Comparison of ENCODE assay signal across 8 cellular contexts in the genomic region with DNA sequence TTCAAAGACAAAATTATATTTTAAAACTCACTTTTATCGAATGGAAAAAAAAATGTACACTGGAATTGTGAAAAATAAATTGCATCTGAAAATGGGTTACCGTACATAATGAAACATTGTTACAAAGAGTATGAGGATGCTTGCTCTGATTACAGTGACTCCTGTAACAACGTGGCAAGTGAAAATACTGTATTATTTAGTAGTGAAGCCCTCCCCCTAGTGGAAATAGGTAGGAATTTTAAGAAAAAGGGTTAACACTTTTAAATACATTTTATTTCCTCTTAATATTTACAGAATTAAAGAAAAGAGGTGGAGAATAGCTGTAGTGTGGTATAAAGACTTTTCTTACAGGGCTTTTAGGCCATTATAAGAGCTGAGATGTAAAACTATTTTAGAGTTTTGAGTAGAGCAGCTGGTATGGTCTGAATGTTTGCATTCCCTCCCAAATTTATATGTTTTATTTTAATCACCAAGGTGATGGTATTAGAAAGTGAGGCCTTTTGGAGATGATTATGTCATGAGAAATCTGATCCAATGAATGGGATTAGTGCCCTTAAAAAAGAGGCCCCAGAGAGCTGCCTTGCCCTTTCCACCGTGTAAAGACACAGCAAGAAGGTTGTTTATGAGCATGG. TPM values are rescaled to one million over a fixed set of nuclear protein-coding genes. Genes with fewer than 3 reads are reported as not detected.
DNase-seq lines count a peak whose midpoint lies in the region; ATAC-seq, FAIRE-seq and TF ChIP-seq lines count a peak whose summit lies in the region.

No MANE protein-coding gene starts in this region.

- no peak overlapping the region for H3K4me3 ChIP-seq in pancreas

- H3K4me1 ChIP-seq in pancreas, result no peaks in the 10 kb centered on the region

- intact Hi-C loops in pancreas (cut with DNase I), result loop anchor here in 2 of 3 donors (5.0 kb wide), 2 partner anchors 607 to 612 kb away; no protein-coding TSS in a partner anchor

- H3K27ac ChIP-seq in pancreas, result no peak overlapping the region

- no peaks in the 10 kb centered on the region for H3K9me3 Mint-ChIP-seq in T-cell

- ATAC-seq in GM21515 (IDR thresholded peaks at IDR 0.05; ENCODE audit: unreplicated experiment) (peak; percentile 62), T-cell (replicated peaks in 1 of 4) (peak; percentile 72 to 84 (median 78)), pancreas (peak; percentile 66 to 89 (median 86))

- CTCF ChIA-PET in T-cell (lab: Charles Lee), result interaction anchor here (0.6 to 5.8 kb wide), 17 partner anchors 9 to 1248 kb away, joined by 3 to 63 read pairs (median 4); no protein-coding TSS in a partner anchor

- peak; percentile 63 for DNase-seq in DMS153 (lab: John Stamatoyannopoulos, UW)
- DNase-seq in NCI-H1092 (lab: John Stamatoyannopoulos, UW), result peak; percentile 36
- DNase-seq in T-cell, result no peak
- peak; percentile 53 for DNase-seq in fibroblast of the conjunctiva (ENCODE audit: low read depth)
- DNase-seq in pancreas, result no peak
- DNase-seq in activated T-cell treated with anti-CD3 and anti-CD28 coated beads, Interleukin-2, amount 50 U/mL, for 1 hour, result no peak
- no peak for DNase-seq in activated CD4-positive, alpha-beta T cell treated with anti-CD3 and anti-CD28 coated beads for 48 hours

- peak; percentile 16 to 62 (median 50) for TF ChIP-seq CTCF in pancreas (IDR thresholded peaks at IDR 0.05)

- no peaks in the 10 kb centered on the region for H3K9me3 ChIP-seq in pancreas

- POLR2A ChIA-PET in T-cell (lab: Charles Lee), result interaction anchor here (0.6 kb wide), 2 partner anchors 39 to 513 kb away, joined by 4 read pairs; no protein-coding TSS in a partner anchor

- 15 to 18% methylated on average over 4 of the region's 4 CpGs for WGBS in pancreas, 2 donors

- no peak overlapping the region for H3K4me3 Mint-ChIP-seq in T-cell

- H3K27me3 ChIP-seq in pancreas, result no peaks in the 10 kb centered on the region

- H3K27me3 Mint-ChIP-seq in T-cell, result no peaks in the 10 kb centered on the region

- no peak overlapping the region for H3K27ac Mint-ChIP-seq in T-cell

- FAIRE-seq in pancreas (lab: Jason Lieb, UNC), result peak; percentile 97

- H3K36me3 Mint-ChIP-seq in T-cell, result no peaks in the 10 kb centered on the region

- H3K36me3 ChIP-seq in pancreas, result no peaks in the 10 kb centered on the region

- H3K4me1 Mint-ChIP-seq in T-cell, result no peaks in the 10 kb centered on the region

RNA-seq across cellular contexts. Expression of a gene that starts 25.2 kb away (rescaled TPM):
- 10 to 100 TPM; 41.5 to 81.0 (median 45.4) TPM for total RNA-seq in T-cell
- 10 to 100 TPM in 3 of 6 donors, 1 to 10 TPM in 3; 7.1 to 13.9 (median 9.3) TPM for total RNA-seq in pancreas
- 10 to 100 TPM in 1 of 2 donors, 1 to 10 TPM in 1; 7.5 to 16.7 TPM for polyA plus RNA-seq in pancreas

RNA-seq across cellular contexts. Expression of a gene that starts 25.9 kb away (rescaled TPM):
- total RNA-seq in T-cell, result 10 to 100 TPM; 57.6 to 69.6 (median 65.0) TPM
- total RNA-seq in pancreas, result 10 to 100 TPM; 22.1 to 38.3 (median 28.7) TPM
- polyA plus RNA-seq in pancreas, result 10 to 100 TPM; 11.9 to 21.8 TPM

Comparison
In these comparisons a context has a peak if more than half of its experiments do, and no peak if none do; other contexts are left out.
1. DNase-seq: peak in DMS153 (single experiment), NCI-H1092 (single experiment) and fibroblast of the conjunctiva (single experiment); none in T-cell (0 of 34), pancreas (0 of 6), activated T-cell treated with anti-CD3 and anti-CD28 coated beads, Interleukin-2, amount 50 U/mL, for 1 hour (single experiment) and activated CD4-positive, alpha-beta T cell treated with anti-CD3 and anti-CD28 coated beads for 48 hours (single experiment).
2. Peak in every context shown above with its lines, with median percentiles within 50 percentile points of each other: ATAC-seq.